Comparison of ENCODE assay signal across 25 cellular contexts in the genomic region with DNA sequence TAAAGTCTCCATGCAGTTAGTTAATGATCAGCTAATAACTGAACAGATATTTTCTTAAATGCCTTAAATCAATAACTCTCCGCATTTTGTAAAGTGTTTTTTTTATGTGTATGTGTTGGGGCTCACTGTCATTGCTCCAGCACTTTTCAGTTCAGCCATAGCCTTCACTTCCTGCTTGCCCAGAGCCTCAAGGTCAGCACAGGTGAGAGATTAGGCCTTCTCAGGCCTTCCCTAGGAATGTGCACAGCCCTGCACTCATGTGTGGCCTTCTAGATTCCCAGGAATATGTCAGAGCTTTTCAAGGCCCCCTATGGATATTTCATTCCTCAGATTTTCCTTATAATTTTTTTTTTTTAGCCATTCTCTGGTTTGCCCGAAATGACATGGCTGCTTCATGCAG.
"Had no signal": no experiment of that assay in that cellular context is flagged by ENCODE, and none has a peak within 500 bp of the region (broad histone marks: within the 10 kb centered on the region; RNA-seq: fewer than 3 reads in every experiment).

No MANE protein-coding gene starts in this region.

- H3K27me3 ChIP-seq: dorsolateral prefrontal cortex, esophagus squamous epithelium, gastrocnemius medialis, heart left ventricle, hepatocyte, left lung had no signal

- H3K4me1 Mint-ChIP-seq: immature natural killer cell had no signal

- H3K27ac Mint-ChIP-seq: immature natural killer cell; naive thymus-derived CD4-positive, alpha-beta T cell had no signal

- H3K79me2 ChIP-seq: hepatocyte had no signal

- H3K4me3 ChIP-seq: coronary artery, dorsolateral prefrontal cortex, esophagus squamous epithelium, gastrocnemius medialis, heart left ventricle, hepatocyte, left lung, lower lobe of right lung had no signal

- H3K4me1 ChIP-seq: esophagus squamous epithelium, gastrocnemius medialis, heart left ventricle, left lung, lower lobe of right lung had no signal

- H3K4me3 Mint-ChIP-seq: immature natural killer cell; naive thymus-derived CD4-positive, alpha-beta T cell had no signal

- DNase-seq: dermis blood vessel endothelial cell; dorsolateral prefrontal cortex; effector CD4-positive, alpha-beta T cell; effector memory CD4-positive, alpha-beta T cell; erythroblast; esophagus squamous epithelium; foreskin fibroblast; foreskin melanocyte; gastrocnemius medialis; heart left ventricle; hypothalamus; immature natural killer cell; islet precursor cell; left cardiac atrium; left lung; left ventricle myocardium superior; lower lobe of right lung; mesenchymal stem cell; midbrain; naive thymus-derived CD4-positive, alpha-beta T cell had no signal

- H3K4me2 ChIP-seq: hepatocyte had no signal

- H3K9me3 ChIP-seq: esophagus squamous epithelium, gastrocnemius medialis, lower lobe of right lung had no signal

- H3K36me3 ChIP-seq: esophagus squamous epithelium, gastrocnemius medialis, left lung, lower lobe of right lung had no signal

- H3K27ac ChIP-seq: coronary artery, dorsolateral prefrontal cortex, epithelial cell of prostate, esophagus squamous epithelium, gastrocnemius medialis, heart left ventricle, hepatocyte, left lung, lower lobe of right lung had no signal

- FAIRE-seq: colon, endometrium had no signal

- H2AFZ ChIP-seq: hepatocyte had no signal

- H3K27me3 Mint-ChIP-seq: naive thymus-derived CD4-positive, alpha-beta T cell had no signal
